19 cellular contexts compared by ENCODE assay signal in the genomic region with DNA sequence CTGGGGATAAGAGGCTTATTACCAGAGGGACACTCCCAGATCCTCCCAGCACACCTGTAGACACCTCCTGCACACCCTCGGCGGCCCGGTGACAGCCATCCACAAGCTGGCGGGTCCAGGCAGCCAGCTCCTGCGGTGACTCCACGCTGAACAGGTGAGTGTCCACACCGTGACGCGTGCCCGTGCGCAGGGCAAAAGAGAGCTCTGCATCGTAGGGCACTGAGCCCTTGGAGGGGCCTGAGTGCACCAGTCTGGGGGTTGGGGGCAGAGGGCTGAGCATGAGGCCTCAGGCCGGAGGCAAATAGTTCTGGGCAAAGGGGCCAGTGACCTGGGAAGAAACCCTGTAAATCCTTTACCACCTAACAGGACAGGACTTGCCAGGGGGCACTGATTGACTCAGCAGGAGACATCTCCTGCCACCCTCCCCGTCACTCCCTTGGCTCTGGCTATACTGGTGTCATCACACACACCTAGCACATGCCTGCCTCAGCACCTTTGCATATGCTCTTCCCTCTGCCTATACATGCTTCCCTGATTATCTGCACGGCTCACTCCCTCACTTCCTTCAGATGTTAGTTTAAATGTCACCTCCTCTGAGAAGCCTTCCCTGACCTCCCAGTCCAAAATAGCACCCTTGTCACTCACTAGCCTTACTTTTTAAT. TPM values are rescaled to one million over a fixed set of nuclear protein-coding genes. Genes with fewer than 3 reads are reported as not detected.
A peak's percentile ranks its signal among the peaks of the same experiment; 100 is the strongest.
DNase-seq lines count a peak whose midpoint lies in the region; ATAC-seq and TF ChIP-seq lines count a peak whose summit lies in the region.
"Had no signal": no experiment of that assay in that cellular context is flagged by ENCODE, and none has a peak within 500 bp of the region (broad histone marks: within the 10 kb centered on the region; RNA-seq: fewer than 3 reads in every experiment).

No MANE protein-coding gene starts in this region.

- TF ChIP-seq CTCF in cardiac muscle cell (IDR thresholded peaks at IDR 0.05; ENCODE audit: low read depth, low read length) (no peak), activated B cell treated with CpG ODN at 0.5 μM for 24 hours (IDR thresholded peaks at IDR 0.05) (no peak)

- CTCF ChIA-PET in activated B cell treated with CpG ODN at 0.5 μM for 24 hours (lab: Charles Lee), result interaction anchor here (1.7 kb wide), 1 partner anchor 34 kb away, joined by 3 read pairs; a partner anchor contains a TSS

- H3K4me1 ChIP-seq in cardiac muscle cell (ENCODE audit: low read depth), result no peaks in the 10 kb centered on the region

- POLR2A ChIA-PET in activated B cell treated with CpG ODN at 0.5 μM for 24 hours (lab: Charles Lee), result interaction anchor here (0.5 to 1.1 kb wide), 3 partner anchors 8 to 11 kb away, joined by 3 to 4 read pairs (median 3); a partner anchor contains a TSS

- no peak for DNase-seq in cardiac muscle cell (ENCODE audit: low read depth in 1 of 2, low spot score in 1 of 2)
- no peak for DNase-seq in cardiac septum (ENCODE audit: low spot score)
- no peak for DNase-seq in activated B cell treated with CpG ODN at 0.5 μM for 24 hours
- peak in 1 of 2 donors; percentile 17 for DNase-seq in memory B cell (ENCODE audit: low spot score in 2 of 2)
- DNase-seq in stimulated activated naive B cell treated with anti-CD40 and anti-IgM and Interleukin-4, amounts not matched to agents 10 μg/mL and 1 μg/mL and 100 μg/mL, for 72 hours, result no peak
- DNase-seq in cerebellar nuclear complex (lab: John Stamatoyannopoulos, UW), result no peak
- DNase-seq in GF-D8 (lab: John Stamatoyannopoulos, UW), result no peak
- DNase-seq: COR-L47; DMS153; IMR-90; MV-4-11; NCI-H1417; NCI-H187 treated with DMSO at 0.1 percent for 48 hours; NCI-H69; NK-92 treated with Interleukin-12 subunit alpha and Interleukin-12 subunit beta, amount 100 ng/mL, for 24 hours; PC-3 had no signal

- no peak overlapping the region for H3K4me3 ChIP-seq in cardiac muscle cell
- H3K4me3 ChIP-seq: SJSA1 had no signal

- H3K27ac Mint-ChIP-seq in activated B cell treated with CpG ODN at 0.5 μM for 24 hours, result peak overlapping the region; percentile 90
- H3K27ac Mint-ChIP-seq in memory B cell, result peak overlapping the region; percentile 76
- peak overlapping the region; percentile 95 for H3K27ac Mint-ChIP-seq in stimulated activated naive B cell treated with anti-CD40 and anti-IgM and Interleukin-4, amounts not matched to agents 10 μg/mL and 1 μg/mL and 100 μg/mL, for 72 hours

- H3K27me3 Mint-ChIP-seq in activated B cell treated with CpG ODN at 0.5 μM for 24 hours (no peaks in the 10 kb centered on the region), memory B cell (no peaks in the 10 kb centered on the region)
- no peaks in the 10 kb centered on the region for H3K27me3 Mint-ChIP-seq in stimulated activated naive B cell treated with anti-CD40 and anti-IgM and Interleukin-4, amounts not matched to agents 10 μg/mL and 1 μg/mL and 100 μg/mL, for 72 hours

- H3K36me3 ChIP-seq in cardiac muscle cell, result peaks cover 65% of the 10 kb centered on the region

- H3K36me3 Mint-ChIP-seq in activated B cell treated with CpG ODN at 0.5 μM for 24 hours (ENCODE audit: low read depth) (no peaks in the 10 kb centered on the region), memory B cell (peaks cover 7% of the 10 kb centered on the region)
- peaks cover 17 to 37% of the 10 kb centered on the region in 2 donors for H3K36me3 Mint-ChIP-seq in stimulated activated naive B cell treated with anti-CD40 and anti-IgM and Interleukin-4, amounts not matched to agents 10 μg/mL and 1 μg/mL and 100 μg/mL, for 72 hours

- no peaks in the 10 kb centered on the region for H3K9me3 ChIP-seq in cardiac muscle cell (ENCODE audit: low read depth)

- H3K4me1 Mint-ChIP-seq in activated B cell treated with CpG ODN at 0.5 μM for 24 hours (peaks cover 41% of the 10 kb centered on the region), memory B cell (peaks cover 35% of the 10 kb centered on the region)
- peaks cover 27 to 51% of the 10 kb centered on the region in 2 donors for H3K4me1 Mint-ChIP-seq in stimulated activated naive B cell treated with anti-CD40 and anti-IgM and Interleukin-4, amounts not matched to agents 10 μg/mL and 1 μg/mL and 100 μg/mL, for 72 hours

- no peaks in the 10 kb centered on the region for H3K27me3 ChIP-seq in cardiac muscle cell
- H3K27me3 ChIP-seq: SJSA1 had no signal

- H3K4me3 Mint-ChIP-seq in activated B cell treated with CpG ODN at 0.5 μM for 24 hours (no peak overlapping the region), memory B cell (no peak overlapping the region)
- H3K4me3 Mint-ChIP-seq in stimulated activated naive B cell treated with anti-CD40 and anti-IgM and Interleukin-4, amounts not matched to agents 10 μg/mL and 1 μg/mL and 100 μg/mL, for 72 hours, result no peak overlapping the region
- H3K4me3 Mint-ChIP-seq: CD14-positive monocyte had no signal

- ATAC-seq in activated B cell treated with CpG ODN at 0.5 μM for 24 hours (ENCODE audit: low read depth), result no peak
- no peak for ATAC-seq in memory B cell (ENCODE audit: low read depth)
- ATAC-seq in stimulated activated naive B cell treated with anti-CD40 and anti-IgM and Interleukin-4, amounts not matched to agents 10 μg/mL and 1 μg/mL and 100 μg/mL, for 72 hours (replicated peaks), result no peak
- no peak for ATAC-seq in GM21576 (IDR thresholded peaks at IDR 0.05; ENCODE audit: unreplicated experiment)
- ATAC-seq: PC-3 had no signal

- peak overlapping the region; percentile 28 for H3K27ac ChIP-seq in cardiac muscle cell
- H3K27ac ChIP-seq: SJSA1 had no signal

- intact Hi-C loops in cardiac septum (cut with DNase I), result no loop called here
- intact Hi-C loops in activated B cell treated with CpG ODN at 0.5 μM for 24 hours (cut with micrococcal nuclease), result no loop called here

- H3K9me3 Mint-ChIP-seq in activated B cell treated with CpG ODN at 0.5 μM for 24 hours (no peaks in the 10 kb centered on the region), memory B cell (no peaks in the 10 kb centered on the region)
- peaks cover 3 to 5% of the 10 kb centered on the region in 2 donors for H3K9me3 Mint-ChIP-seq in stimulated activated naive B cell treated with anti-CD40 and anti-IgM and Interleukin-4, amounts not matched to agents 10 μg/mL and 1 μg/mL and 100 μg/mL, for 72 hours

RNA-seq across cellular contexts. Expression of a gene that starts 8.9 kb away (rescaled TPM):
- total RNA-seq in cardiac muscle cell (24.1 and 37.9 TPM in 2 replicates), cardiac septum (21.3 TPM), activated B cell treated with CpG ODN at 0.5 μM for 24 hours (44.2 and 50.5 TPM in 2 replicates)
- 47.8 and 52.3 TPM in 2 replicates for polyA plus RNA-seq in cardiac muscle cell

RNA-seq across cellular contexts. Expression of a gene that starts 33.4 kb away (rescaled TPM):
- total RNA-seq in cardiac muscle cell (408 and 409 TPM in 2 replicates), cardiac septum (167 TPM), activated B cell treated with CpG ODN at 0.5 μM for 24 hours (1.7 and 2.0 TPM in 2 replicates)
- polyA plus RNA-seq in cardiac muscle cell, result 329 and 393 TPM in 2 replicates

Comparison
In these comparisons a context has a peak if more than half of its experiments do, and no peak if none do; other contexts are left out.
1. RNA of a gene that starts 33.4 kb away (total RNA-seq): 408 to 409 TPM in cardiac muscle cell and 167 TPM in cardiac septum (single experiment); 1.7 to 2.0 TPM in activated B cell treated with CpG ODN at 0.5 μM for 24 hours; every median in the first group is over 10 times any median in the second.
2. Peak in every context shown above with its lines, with median percentiles within 50 percentile points of each other: H3K27ac Mint-ChIP-seq.